8 cellular contexts compared by ENCODE assay signal in the genomic region with DNA sequence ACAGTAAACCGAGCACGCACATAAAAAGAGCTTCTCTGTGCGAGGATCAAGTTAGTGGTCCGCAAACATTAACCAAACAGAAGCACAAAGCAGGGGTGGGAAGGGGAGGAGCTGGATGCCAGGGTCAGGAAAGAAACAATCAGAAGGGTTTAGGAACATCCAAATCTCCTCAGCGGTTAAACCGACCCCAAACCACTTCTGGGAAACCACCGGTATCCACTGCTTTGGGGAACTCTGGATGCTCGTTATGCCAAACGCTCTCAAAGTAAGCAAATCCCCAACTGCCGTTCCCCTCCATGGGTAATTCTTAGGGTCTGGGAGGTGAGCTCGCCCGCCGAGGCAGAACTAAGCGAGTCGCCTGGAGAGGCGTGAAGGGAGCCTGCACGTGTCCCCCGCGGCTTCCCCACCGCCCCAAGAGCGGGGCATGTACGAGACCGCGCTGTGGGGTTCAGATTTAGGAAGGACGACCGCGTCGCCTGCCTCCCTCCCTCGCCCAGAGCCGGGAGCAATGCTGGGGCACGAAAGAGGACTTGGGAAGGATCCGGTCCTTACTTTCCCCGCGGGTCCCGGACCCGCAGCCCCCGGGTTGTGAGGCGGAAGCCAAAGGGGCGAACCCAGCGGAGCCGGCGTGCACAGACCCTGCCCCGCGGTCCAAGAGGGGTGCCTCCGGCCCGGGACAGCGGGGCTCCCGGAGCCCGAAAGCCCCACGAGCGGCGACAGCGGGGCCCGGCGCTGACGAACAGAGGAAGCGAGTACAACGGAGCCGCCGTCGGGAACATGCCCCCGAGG. TPM values are rescaled to one million over a fixed set of nuclear protein-coding genes. Genes with fewer than 3 reads are reported as not detected.
DNase-seq lines count a peak whose midpoint lies in the region; ATAC-seq and TF ChIP-seq lines count a peak whose summit lies in the region.

No MANE protein-coding gene starts in this region.

- H2AK9ac ChIP-seq in IMR-90 (replicated peaks; ENCODE audit: low read depth, low read length, poor library complexity): peak overlapping the region; percentile 97

- H3K27me3 ChIP-seq in IMR-90 (ENCODE audit: control insufficient read depth, insufficient read depth, low read length): no peaks in the 10 kb centered on the region
- no peaks in the 10 kb centered on the region for H3K27me3 ChIP-seq in ectodermal cell (ENCODE audit: control insufficient read depth, insufficient read depth, low read length, poor library complexity, severe bottlenecking)

- dilution Hi-C loops in IMR-90 (cut with HindIII; ENCODE audit: low sequenced_read_pairs, unreplicated experiment): no loop called here

- H3K4me1 Mint-ChIP-seq in CD14-positive monocyte: peaks cover 18% of the 10 kb centered on the region

- no TSS peak for BruUV-seq in IMR-90 (replicated peaks; lab: Mats Ljungman, UMichigan)

- intact Hi-C loops in CD14-positive monocyte (cut with micrococcal nuclease) (loop anchor here (2.0 to 10.0 kb wide), 4 partner anchors 19 to 389 kb away; partner anchors contain the start of genes KMT5A (in 1 of the 2) and OGFOD2 (in 1 of the 2)), IMR-90 (cut with micrococcal nuclease) (loop anchor here (2.0 kb wide), 1 partner anchor 219 kb away; no protein-coding TSS in a partner anchor)

- peak overlapping the region; percentile 96 for H2AFZ ChIP-seq in IMR-90 (replicated peaks; ENCODE audit: low read length, poor library complexity)

- peak overlapping the region; percentile 99 for H3K4me3 ChIP-seq in IMR-90 (ENCODE audit: insufficient read depth, low read depth, low read length)
- peak overlapping the region; percentile 92 for H3K4me3 ChIP-seq in ectodermal cell (ENCODE audit: insufficient read depth, low read depth, low read length)
- H3K4me3 ChIP-seq in mesodermal cell (ENCODE audit: extremely low read depth, insufficient read depth, low read length, poor library complexity, severe bottlenecking): peak overlapping the region; percentile 98

- WGBS in IMR-90 (ENCODE audit: extremely low coverage in 2 of 2, insufficient read length in 1 of 2), 2 experiments: 0% methylated on average over 42 of the region's 62 CpGs; no CpG with 5 or more reads in 1 of the 2 experiments
- 0% methylated on average over 62 of the region's 62 CpGs for WGBS in ectodermal cell, 2 experiments
- WGBS in mesodermal cell (ENCODE audit: insufficient coverage in 2 of 2), 2 experiments: 0 to 1% methylated on average over 45 to 62 of the region's 62 CpGs

- H3K56ac ChIP-seq in IMR-90 (ENCODE audit: extremely low read depth, insufficient read depth, low read length): peak overlapping the region; percentile 22; the same call in 1 of the 2 replicates

- TF ChIP-seq POLR2A in IMR-90 (IDR thresholded peaks at IDR 0.05; ENCODE audit: low read depth, low read length): no peak

- peak overlapping the region; percentile 27; the same call in 1 of the 2 replicates for H2AK5ac ChIP-seq in IMR-90 (ENCODE audit: low read depth, low read length)

- H4K8ac ChIP-seq in IMR-90 (ENCODE audit: low read depth in 2 of 2, low read length in 2 of 2): no peak overlapping the region

- H3K4me1 ChIP-seq in IMR-90 (ENCODE audit: control insufficient read depth, insufficient read depth, low read length): no peaks in the 10 kb centered on the region
- H3K4me1 ChIP-seq in ectodermal cell (ENCODE audit: control insufficient read depth, insufficient read depth, low read length): peaks cover 6% of the 10 kb centered on the region
- peaks cover 7% of the 10 kb centered on the region for H3K4me1 ChIP-seq in mesodermal cell (ENCODE audit: control insufficient read depth, insufficient read depth, low read length, poor library complexity, severe bottlenecking)

- peak overlapping the region; percentile 97 for H3K27ac ChIP-seq in IMR-90 (ENCODE audit: insufficient read depth, low read length)
- peak overlapping the region; percentile 71 for H3K27ac ChIP-seq in ectodermal cell (ENCODE audit: insufficient read depth, low read depth, low read length, poor library complexity, severe bottlenecking)
- peak overlapping the region; percentile 81 for H3K27ac ChIP-seq in mesodermal cell (ENCODE audit: low read depth, low read length, severe bottlenecking)

- H3K9me3 Mint-ChIP-seq in CD14-positive monocyte: no peaks in the 10 kb centered on the region

- TF ChIP-seq CTCF in CD14-positive monocyte (IDR thresholded peaks at IDR 0.05) (no peak), IMR-90 (conservative IDR thresholded peaks at IDR 0.05; ENCODE audit: low read depth, low read length) (no peak)

- H4K5ac ChIP-seq in IMR-90 (ENCODE audit: low read depth, low read length): no peak overlapping the region

- peaks cover 0 to 2% (median 2%) of the 10 kb centered on the region in 3 donors for H3K27me3 Mint-ChIP-seq in CD14-positive monocyte (ENCODE audit: low read depth in 3 of 3)

- H3K36me3 ChIP-seq in IMR-90 (ENCODE audit: control insufficient read depth, insufficient read depth, low read length): no peaks in the 10 kb centered on the region
- H3K36me3 ChIP-seq in ectodermal cell (ENCODE audit: control insufficient read depth, insufficient read depth, low read length): no peaks in the 10 kb centered on the region
- peaks cover 19% of the 10 kb centered on the region for H3K36me3 ChIP-seq in mesodermal cell (ENCODE audit: control insufficient read depth, insufficient read depth, low read length)

- no peak overlapping the region for H2BK120ac ChIP-seq in IMR-90 (ENCODE audit: low read depth, low read length)

- H2BK20ac ChIP-seq in IMR-90 (ENCODE audit: low read depth, low read length): no peak overlapping the region

- H3K27ac Mint-ChIP-seq in CD14-positive monocyte: peak overlapping the region; percentile 74 to 98 (median 92)

- no peak for TF ChIP-seq RAD21 in IMR-90 (IDR thresholded peaks at IDR 0.05; ENCODE audit: low read length)

- peaks cover 0 to 20% of the 10 kb centered on the region in 2 experiments; a peak in 2 of 4 replicates for H3K79me1 ChIP-seq in IMR-90 (ENCODE audit: low read depth in 1 of 2, low read length in 2 of 2)

- H3K9me3 ChIP-seq in IMR-90 (ENCODE audit: control insufficient read depth, insufficient read depth, low read length): no peaks in the 10 kb centered on the region
- H3K9me3 ChIP-seq in ectodermal cell (ENCODE audit: control insufficient read depth, low read length): no peaks in the 10 kb centered on the region
- no peaks in the 10 kb centered on the region for H3K9me3 ChIP-seq in mesodermal cell (ENCODE audit: control insufficient read depth, low read length)

- H2BK5ac ChIP-seq in IMR-90 (ENCODE audit: low read depth, low read length, poor library complexity, severe bottlenecking): peak overlapping the region; percentile 93

- H3K4me3 Mint-ChIP-seq in CD14-positive monocyte: peak overlapping the region; percentile 91 to 94

- no peak overlapping the region for H2BK15ac ChIP-seq in IMR-90 (ENCODE audit: low read depth, low read length)

- peak overlapping the region; percentile 97 for H3K9ac ChIP-seq in IMR-90 (ENCODE audit: low read depth, low read length)

- H3K14ac ChIP-seq in IMR-90 (replicated peaks; ENCODE audit: low read depth, low read length): peak overlapping the region; percentile 10; the same call in 1 of the 2 replicates

- in situ Hi-C loops in IMR-90 (cut with MboI; ENCODE audit: low sequenced_read_pairs): no loop called here

- no peak overlapping the region for H3K18ac ChIP-seq in IMR-90 (ENCODE audit: low read depth, low read length)

- DNase-seq in CD14-positive monocyte (ENCODE audit: low spot score): no peak
- no peak for DNase-seq in IMR-90
- DNase-seq in activated CD4-positive, alpha-beta T cell treated with anti-CD3 and anti-CD28 coated beads for 4 hours: peak; percentile 20 to 31
- DNase-seq in stimulated activated naive CD4-positive, alpha-beta T cell (lab: John Stamatoyannopoulos, UW): peak; percentile 4 to 38 (median 18)

- POLR2A ChIA-PET in IMR-90 (lab: Charles Lee; ENCODE audit: unreplicated experiment): no interaction called here

- 0 out of 2 replicates have a peak, but pooled peaks cover 3% of the 10 kb centered on the region for H3K9me1 ChIP-seq in IMR-90 (ENCODE audit: insufficient read depth, low read length)

- no peak overlapping the region for H4K91ac ChIP-seq in IMR-90 (ENCODE audit: insufficient read depth, low read depth, low read length)

- H3K4me2 ChIP-seq in IMR-90 (ENCODE audit: low read depth, low read length): peak overlapping the region; percentile 82

- ATAC-seq in GM19467 (IDR thresholded peaks at IDR 0.05; ENCODE audit: unreplicated experiment) (peak; percentile 14), IMR-90 (ENCODE audit: low read depth) (peak; percentile 4; the same call in 1 of the 2 replicates), GM18858 (IDR thresholded peaks at IDR 0.05; ENCODE audit: unreplicated experiment) (no peak)

- CTCF ChIA-PET in IMR-90 (lab: Yijun Ruan, JAX): no interaction called here

- peaks cover 0 to 5% of the 10 kb centered on the region in 2 donors for H3K36me3 Mint-ChIP-seq in CD14-positive monocyte

- peak overlapping the region; percentile 61 for H3K23ac ChIP-seq in IMR-90 (ENCODE audit: low read depth, low read length)

- H3K4ac ChIP-seq in IMR-90 (ENCODE audit: low read depth, low read length): 0 out of 2 replicates have a peak overlapping the region, but pooled peaks have one; percentile 40

- H4K20me1 ChIP-seq in IMR-90 (ENCODE audit: insufficient read depth, low read length): peaks cover 42% of the 10 kb centered on the region

TF ChIP-seq in IMR-90, 13 proteins besides CTCF, POLR2A, EP300 and RAD21 (continues in another document):
- peak; percentile 85; the same call in 1 of the 2 replicates for TF ChIP-seq MXI1 (IDR thresholded peaks at IDR 0.05; ENCODE audit: borderline replicate concordance, low read depth, low read length)
- TF ChIP-seq CHD1 (IDR thresholded peaks at IDR 0.05; ENCODE audit: low read depth, low read length): 0 out of 2 replicates have a peak, but pooled peaks have one; percentile 20

RNA-seq across cellular contexts. Expression of gene SBNO1, which starts 0.7 kb away (rescaled TPM):
- polyA plus RNA-seq in CD14-positive monocyte (10 to 100 TPM; 11.4 to 16.9 TPM), IMR-90 (2012; rRNA removed) (4.1 and 5.3 TPM in 2 replicates)
- total RNA-seq in IMR-90 (2012; rRNA removed): 24.9 and 43.0 TPM in 2 replicates
- polyA plus RNA-seq in IMR-90 (2012; cell fraction: cytosol; rRNA removed): 1.5 TPM in 2 replicates
- 2.1 and 6.2 TPM in 2 replicates for polyA plus RNA-seq in IMR-90 (2012; cell fraction: nucleus; rRNA removed; ENCODE audit: low replicate concordance)
- polyA plus RNA-seq in ectodermal cell (2013, experiment 1 of 4): 33.8 TPM
- 39.9 TPM for polyA plus RNA-seq in ectodermal cell (2013, experiment 2 of 4)
- polyA plus RNA-seq in ectodermal cell (2013, experiment 3 of 4): 24.1 TPM
- polyA plus RNA-seq in ectodermal cell (2013, experiment 4 of 4): 27.3 TPM
- polyA plus RNA-seq in mesodermal cell (2013, experiment 1 of 2): 21.3 TPM
- polyA plus RNA-seq in mesodermal cell (2013, experiment 2 of 2): 21.9 TPM

RNA-seq across cellular contexts. Expression of gene KMT5A, which starts 20.0 kb away (rescaled TPM):
- polyA plus RNA-seq in CD14-positive monocyte (1 to 10 TPM in 1 of 2 donors, under 1 TPM in 1; 0.81 to 2.6 TPM), IMR-90 (2012; rRNA removed) (28.3 and 30.3 TPM in 2 replicates)
- total RNA-seq in IMR-90 (2012; rRNA removed): 26.0 and 32.2 TPM in 2 replicates
- polyA plus RNA-seq in IMR-90 (2012; cell fraction: cytosol; rRNA removed): 16.3 and 17.9 TPM in 2 replicates
- 47.8 and 61.5 TPM in 2 replicates for polyA plus RNA-seq in IMR-90 (2012; cell fraction: nucleus; rRNA removed; ENCODE audit: low replicate concordance)
- polyA plus RNA-seq in ectodermal cell (2013, experiment 1 of 4): 31.8 TPM
- 25.7 TPM for polyA plus RNA-seq in ectodermal cell (2013, experiment 2 of 4)
- 24.7 TPM for polyA plus RNA-seq in ectodermal cell (2013, experiment 3 of 4)
- polyA plus RNA-seq in ectodermal cell (2013, experiment 4 of 4): 29.7 TPM
- 42.8 TPM for polyA plus RNA-seq in mesodermal cell (2013, experiment 1 of 2)
- 48.5 TPM for polyA plus RNA-seq in mesodermal cell (2013, experiment 2 of 2)

Comparison
In these comparisons a context has a peak if more than half of its experiments do, and no peak if none do; other contexts are left out.
1. DNase-seq: peak in activated CD4-positive, alpha-beta T cell treated with anti-CD3 and anti-CD28 coated beads for 4 hours (2 of 2) and stimulated activated naive CD4-positive, alpha-beta T cell (6 of 6); none in CD14-positive monocyte (single experiment) and IMR-90 (single experiment).
2. RNA of gene KMT5A, which starts 20.0 kb away (polyA plus RNA-seq): 16.3 to 61.5 TPM in IMR-90; 0.81 to 2.6 TPM in CD14-positive monocyte; every median in the first group is over 4 times any median in the second.
3. Peak in every context shown above with its lines, with median percentiles within 50 percentile points of each other: H3K27ac ChIP-seq and H3K4me3 ChIP-seq.